9 cellular contexts compared by ENCODE assay signal in the genomic region with DNA sequence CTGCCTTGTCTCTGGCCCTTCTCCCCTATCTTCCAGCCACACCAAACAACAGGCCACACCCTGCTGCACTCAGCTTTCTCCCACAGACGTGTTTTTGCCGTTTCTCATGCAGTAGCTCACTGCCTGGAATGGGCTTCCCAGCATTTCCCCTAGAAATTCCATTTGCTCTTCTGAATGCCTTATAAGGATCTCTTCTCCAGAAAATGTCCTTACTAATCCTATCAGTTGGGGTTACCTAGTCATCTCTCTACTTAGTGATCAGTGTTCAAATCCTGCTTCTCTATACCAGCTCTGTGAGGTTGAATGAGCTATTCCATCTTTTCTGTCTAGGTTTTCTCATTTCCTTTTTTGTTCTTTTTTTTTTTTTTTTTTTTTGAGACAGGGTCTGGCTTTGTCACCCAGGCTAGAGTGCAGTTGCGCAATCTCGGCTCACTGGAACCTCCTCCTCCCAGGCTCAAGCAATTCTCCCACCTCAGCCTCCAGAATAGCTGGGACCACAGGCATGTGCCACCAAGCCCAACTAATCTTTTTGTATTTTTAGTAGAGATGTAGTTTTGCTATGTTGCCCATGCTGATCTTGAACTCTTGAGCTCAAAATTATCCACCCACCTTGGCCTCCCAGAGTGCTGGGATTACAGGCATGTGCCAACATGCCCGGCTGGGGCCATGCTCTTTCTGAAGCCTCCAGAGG.
DNase-seq lines count a peak whose midpoint lies in the region; ATAC-seq and TF ChIP-seq lines count a peak whose summit lies in the region.
"Had no signal": no experiment of that assay in that cellular context is flagged by ENCODE, and none has a peak within 500 bp of the region (broad histone marks: within the 10 kb centered on the region; RNA-seq: fewer than 3 reads in every experiment).

No MANE protein-coding gene starts in this region.

- no peak overlapping the region for H2AFZ ChIP-seq in HCT116 (ENCODE audit: low read depth, low read length, poor library complexity, severe bottlenecking)

- H3K9me2 ChIP-seq in HCT116 (ENCODE audit: insufficient read depth) = no peaks in the 10 kb centered on the region

- H3K79me2 ChIP-seq in HCT116 (ENCODE audit: insufficient read depth, low read length) = no peaks in the 10 kb centered on the region

- CTCF ChIA-PET in HCT116 (lab: Charles Lee) = interaction anchor here (1.5 to 1.6 kb wide), 2 partner anchors 98 to 116 kb away, joined by 5 read pairs; a partner anchor contains a TSS

- H3K4me1 ChIP-seq in HCT116 (ENCODE audit: control insufficient read depth in 1 of 2, insufficient read depth in 2 of 2, low read length in 2 of 2) (peaks cover 62 to 88% of the 10 kb centered on the region in 2 experiments), SJSA1 (replicated peaks) (peaks cover 43% of the 10 kb centered on the region), foreskin keratinocyte (peaks cover 22% of the 10 kb centered on the region), skeletal muscle satellite cell (ENCODE audit: control insufficient read depth, insufficient read depth, low read length) (peaks cover 31% of the 10 kb centered on the region)

- BruUV-seq in HCT116 (replicated peaks; lab: Mats Ljungman, UMichigan) = TSS peak; percentile 60

- RAD21 ChIA-PET in HCT116 (lab: Charles Lee; ENCODE audit: low non-redundant PET in 1 of 2, low total read pairs in 2 of 2, uncharacterized antibody in 2 of 2, unreplicated experiment in 2 of 2) = interaction anchor here (0.6 to 0.8 kb wide), 4 partner anchors 81 to 134 kb away, joined by 3 to 8 read pairs (median 6); a partner anchor contains a TSS

- no peaks in the 10 kb centered on the region for H3K9me3 ChIP-seq in HCT116 (ENCODE audit: control insufficient read depth in 1 of 2, insufficient read depth in 1 of 2, low read depth in 1 of 2, low read length in 2 of 2)
- H3K9me3 ChIP-seq in SJSA1 (replicated peaks) = no peaks in the 10 kb centered on the region
- H3K9me3 ChIP-seq in skeletal muscle satellite cell (replicated peaks; ENCODE audit: low read length) = no peaks in the 10 kb centered on the region

- H3K9ac ChIP-seq in HCT116 (ENCODE audit: low read length) (peak overlapping the region; percentile 64), skeletal muscle satellite cell (ENCODE audit: low read depth, low read length) (peak overlapping the region; percentile 74)

- ATAC-seq in HCT116 (peak; percentile 61), foreskin keratinocyte (peak; percentile 13), GM21360 (IDR thresholded peaks at IDR 0.05; ENCODE audit: unreplicated experiment) (no peak), GM19324 (IDR thresholded peaks at IDR 0.05; ENCODE audit: low FRiP score, unreplicated experiment) (no peak), GM18870 (IDR thresholded peaks at IDR 0.05; ENCODE audit: unreplicated experiment) (no peak)

- POLR2A ChIA-PET in HCT116 (lab: Charles Lee) = interaction anchor here (0.7 to 2.8 kb wide), 10 partner anchors 18 to 373 kb away, joined by 4 to 17 read pairs (median 8); a partner anchor contains a TSS

- DNase-seq in HCT116 (ENCODE audit: low read depth, low spot score) = peak; percentile 71
- peak; percentile 79 to 96 for DNase-seq in SJSA1 (ENCODE audit: low read depth in 1 of 2, low spot score in 2 of 2)
- peak; percentile 95 to 98 for DNase-seq in foreskin keratinocyte
- DNase-seq in NCI-H345 (lab: John Stamatoyannopoulos, UW) = no peak

- H3K36me3 ChIP-seq in HCT116 (ENCODE audit: control insufficient read depth in 1 of 2, insufficient read depth in 2 of 2, low read length in 2 of 2) (no peaks in the 10 kb centered on the region), SJSA1 (no peaks in the 10 kb centered on the region), skeletal muscle satellite cell (ENCODE audit: insufficient read depth, low read length) (no peaks in the 10 kb centered on the region)
- H3K36me3 ChIP-seq: cardiac muscle cell had no signal

- peak overlapping the region; percentile 30 to 47 for H3K4me3 ChIP-seq in HCT116 (replicated peaks in 1 of 2; ENCODE audit: low read depth in 1 of 2, low read length in 2 of 2)
- H3K4me3 ChIP-seq in SJSA1 = no peak overlapping the region
- peak overlapping the region; percentile 19 for H3K4me3 ChIP-seq in skeletal muscle satellite cell (ENCODE audit: low read length)
- H3K4me3 ChIP-seq: cardiac muscle cell had no signal

- H3K27me3 ChIP-seq in HCT116 (ENCODE audit: insufficient read depth, low read length) (no peaks in the 10 kb centered on the region), SJSA1 (replicated peaks) (no peaks in the 10 kb centered on the region), foreskin keratinocyte (no peaks in the 10 kb centered on the region), skeletal muscle satellite cell (ENCODE audit: control insufficient read depth, insufficient read depth, low read length) (no peaks in the 10 kb centered on the region)
- H3K27me3 ChIP-seq: cardiac muscle cell had no signal

- TF ChIP-seq POLR2A in HCT116 (IDR thresholded peaks at IDR 0.05; ENCODE audit: borderline replicate concordance, extremely low read depth, insufficient read depth, insufficient read length) = no peak

- no peak for TF ChIP-seq RAD21 in HCT116 (IDR thresholded peaks at IDR 0.05; ENCODE audit: low read depth)

- peak overlapping the region; percentile 82 for H3K4me2 ChIP-seq in HCT116 (ENCODE audit: low read length)
- peak overlapping the region; percentile 68 for H3K4me2 ChIP-seq in skeletal muscle satellite cell (ENCODE audit: low read length)

- H4K20me1 ChIP-seq in HCT116 (ENCODE audit: insufficient read depth) = no peaks in the 10 kb centered on the region

- peak overlapping the region; percentile 99 for H3K27ac ChIP-seq in HCT116 (ENCODE audit: low read depth, low read length)
- H3K27ac ChIP-seq in SJSA1 = peak overlapping the region; percentile 98
- peak overlapping the region; percentile 78 for H3K27ac ChIP-seq in foreskin keratinocyte
- H3K27ac ChIP-seq: cardiac muscle cell had no signal

- intact Hi-C loops in HCT116 (cut with micrococcal nuclease) = no loop called here

- TF ChIP-seq CTCF in HCT116 (IDR thresholded peaks at IDR 0.05 in 2 of 3, conservative IDR thresholded peaks at IDR 0.05 in 1 of 3; ENCODE audit: borderline replicate concordance in 1 of 3, insufficient read depth in 1 of 3, low read depth in 2 of 3, low read length in 2 of 3) (no peak), foreskin keratinocyte (conservative IDR thresholded peaks at IDR 0.05) (no peak)

TF ChIP-seq in HCT116, 20 proteins besides CTCF, POLR2A, EP300 and RAD21:
- TF ChIP-seq EZH2phosphoT487 (IDR thresholded peaks at IDR 0.05; ENCODE audit: borderline replicate concordance) (no peak), EGR1 (IDR thresholded peaks at IDR 0.05; ENCODE audit: low read depth) (no peak), SIN3A (IDR thresholded peaks at IDR 0.05; ENCODE audit: low read depth) (no peak), EZH2 (IDR thresholded peaks at IDR 0.05) (no peak), POLR2AphosphoS5 (IDR thresholded peaks at IDR 0.05; ENCODE audit: low read depth, low read length) (no peak), SP1 (IDR thresholded peaks at IDR 0.05; ENCODE audit: low read depth) (no peak), SRF (IDR thresholded peaks at IDR 0.05; ENCODE audit: low read depth) (no peak), YY1 (IDR thresholded peaks at IDR 0.05; ENCODE audit: extremely low read depth, insufficient replicate concordance, low read depth, low read length) (no peak), ZFX (IDR thresholded peaks at IDR 0.05) (no peak), ZNF274 (IDR thresholded peaks at IDR 0.05; ENCODE audit: low read depth, low read length) (no peak), CBX3 (IDR thresholded peaks at IDR 0.05; ENCODE audit: low read depth) (no peak)
- TF ChIP-seq, protein P1, sequence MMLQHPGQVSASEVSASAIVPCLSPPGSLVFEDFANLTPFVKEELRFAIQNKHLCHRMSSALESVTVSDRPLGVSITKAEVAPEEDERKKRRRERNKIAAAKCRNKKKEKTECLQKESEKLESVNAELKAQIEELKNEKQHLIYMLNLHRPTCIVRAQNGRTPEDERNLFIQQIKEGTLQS (IDR thresholded peaks at IDR 0.05) = no peak
- TF ChIP-seq, protein P2, sequence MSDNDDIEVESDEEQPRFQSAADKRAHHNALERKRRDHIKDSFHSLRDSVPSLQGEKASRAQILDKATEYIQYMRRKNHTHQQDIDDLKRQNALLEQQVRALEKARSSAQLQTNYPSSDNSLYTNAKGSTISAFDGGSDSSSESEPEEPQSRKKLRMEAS (IDR thresholded peaks at IDR 0.05) = no peak

Comparison
In these comparisons a context has a peak if more than half of its experiments do, and no peak if none do; other contexts are left out.
1. ATAC-seq: peak in HCT116 (single experiment) and foreskin keratinocyte (single experiment); none in GM21360 (single experiment), GM19324 (single experiment) and GM18870 (single experiment).
2. Peak in every context shown above with its lines, with median percentiles within 50 percentile points of each other: H3K27ac ChIP-seq.